8 cellular contexts compared by ENCODE assay signal in the genomic region with DNA sequence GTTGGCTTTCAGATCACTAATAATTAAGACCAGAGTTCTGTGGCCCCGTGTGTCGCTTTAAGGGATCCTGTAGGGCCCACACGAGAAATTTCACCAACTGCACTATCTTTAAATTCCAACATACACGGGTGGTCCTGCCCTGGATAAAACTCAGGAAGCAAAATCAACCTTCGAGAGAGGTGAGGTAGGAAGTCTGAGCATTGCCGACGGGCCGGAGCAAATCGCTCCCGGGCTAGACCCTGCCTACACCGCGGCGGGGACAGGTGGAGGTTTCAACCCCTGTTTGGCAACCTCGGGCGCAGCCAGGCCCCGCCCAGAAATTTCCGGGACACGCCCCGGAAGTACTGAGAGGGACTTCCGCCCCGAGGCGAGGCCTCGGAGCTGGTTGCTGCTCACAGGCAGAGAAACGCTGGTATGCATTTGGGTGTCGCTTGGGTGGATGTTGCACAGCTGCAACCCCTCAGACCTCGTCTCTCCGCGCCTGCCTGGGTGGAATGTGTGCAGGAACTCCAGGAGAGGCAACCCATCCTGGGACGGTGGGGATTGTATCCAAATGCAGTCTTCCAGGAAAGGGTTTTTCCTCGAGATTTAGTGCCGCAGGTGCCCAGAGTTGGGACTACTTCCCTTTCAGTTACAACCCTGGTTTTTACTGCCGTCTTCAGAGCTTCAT. TPM values are rescaled to one million over a fixed set of nuclear protein-coding genes. Genes with fewer than 3 reads are reported as not detected.
DNase-seq lines count a peak whose midpoint lies in the region; ATAC-seq and TF ChIP-seq lines count a peak whose summit lies in the region.

No MANE protein-coding gene starts in this region.

- H3K9me3 ChIP-seq in endodermal cell (ENCODE audit: control insufficient read depth, low read length) (no peaks in the 10 kb centered on the region), mononuclear cell (ENCODE audit: low read depth, low read length) (no peaks in the 10 kb centered on the region)

- H3K9me3 Mint-ChIP-seq in endodermal cell, result peaks cover 22% of the 10 kb centered on the region

- TF ChIP-seq CTCF in endodermal cell (conservative IDR thresholded peaks at IDR 0.05), result no peak

- H3K9ac ChIP-seq in endodermal cell (ENCODE audit: extremely low read depth, low read length, poor library complexity, severe bottlenecking), result no peak overlapping the region

- H3K4me3 ChIP-seq in endodermal cell (ENCODE audit: low read length) (peak overlapping the region; percentile 36), mononuclear cell (ENCODE audit: low read length) (peak overlapping the region; percentile 26)

- DNase-seq in NCI-H82 (lab: John Stamatoyannopoulos, UW) (peak; percentile 88), endodermal cell (peak; percentile 95), NCI-H2196 (lab: John Stamatoyannopoulos, UW; ENCODE audit: unreplicated experiment) (no peak)
- peak; percentile 60 to 72 (median 65) for DNase-seq in activated CD8-positive, alpha-beta memory T cell treated with anti-CD3 and anti-CD28 coated beads for 48 hours (ENCODE audit: low read depth in 2 of 3, low spot score in 2 of 3)
- peak; percentile 79 to 82 for DNase-seq in stimulated activated CD8-positive, alpha-beta memory T cell treated with anti-CD3 and anti-CD28 coated beads, Interleukin-15, amount 100 ng/mL, for 48 hours (ENCODE audit: low read depth in 2 of 2)

- H3K27ac ChIP-seq in endodermal cell (ENCODE audit: low read depth, low read length), result no peak overlapping the region

- WGBS in endodermal cell (ENCODE audit: insufficient coverage in 1 of 2, insufficient read length in 1 of 2), 2 experiments, result 66 to 87% methylated on average over 15 to 32 of the region's 32 CpGs

- H3K4me3 Mint-ChIP-seq in endodermal cell, result peak overlapping the region; percentile 57

- H3K36me3 Mint-ChIP-seq in endodermal cell (ENCODE audit: low read depth), result peaks cover 32% of the 10 kb centered on the region

- no peaks in the 10 kb centered on the region for H3K4me1 Mint-ChIP-seq in endodermal cell

- peaks cover 18% of the 10 kb centered on the region for H3K27me3 ChIP-seq in endodermal cell (ENCODE audit: control insufficient read depth, insufficient read depth, low read length, poor library complexity, severe bottlenecking)
- H3K27me3 ChIP-seq in mononuclear cell (ENCODE audit: insufficient read depth, low read length), result no peaks in the 10 kb centered on the region

- ATAC-seq in GM18519 (IDR thresholded peaks at IDR 0.05; ENCODE audit: low FRiP score, unreplicated experiment), result peak; percentile 93
- peak; percentile 91 for ATAC-seq in HG03039 (IDR thresholded peaks at IDR 0.05; ENCODE audit: unreplicated experiment)

- H3K4me1 ChIP-seq in endodermal cell (ENCODE audit: control insufficient read depth, insufficient read depth, low read length), result no peaks in the 10 kb centered on the region
- H3K4me1 ChIP-seq in mononuclear cell (ENCODE audit: insufficient read depth, low read length), result peaks cover 10% of the 10 kb centered on the region

- H3K27ac Mint-ChIP-seq in endodermal cell, result no peak overlapping the region

- peaks cover 53% of the 10 kb centered on the region for H3K27me3 Mint-ChIP-seq in endodermal cell (ENCODE audit: insufficient read depth)

- H3K36me3 ChIP-seq in endodermal cell (ENCODE audit: control insufficient read depth, insufficient read depth, low read length), result peaks cover 27% of the 10 kb centered on the region

RNA-seq across cellular contexts. Expression of gene ZKSCAN8, which starts 19.9 kb away (rescaled TPM):
- total RNA-seq in endodermal cell, result 10 to 100 TPM; 29.0 to 41.6 TPM
- 35.5 TPM for polyA plus RNA-seq in endodermal cell (2013, experiment 1 of 2)
- 31.8 TPM for polyA plus RNA-seq in endodermal cell (2013, experiment 2 of 2)
- 22.6 TPM for total RNA-seq in mononuclear cell

RNA-seq across cellular contexts. Expression of gene ZSCAN16, which starts 37.1 kb away (rescaled TPM):
- total RNA-seq in endodermal cell (1 to 10 TPM; 6.0 to 7.4 TPM), mononuclear cell (10.2 TPM)
- 6.1 TPM for polyA plus RNA-seq in endodermal cell (2013, experiment 1 of 2)
- 5.2 TPM for polyA plus RNA-seq in endodermal cell (2013, experiment 2 of 2)
